In the genomic region with DNA sequence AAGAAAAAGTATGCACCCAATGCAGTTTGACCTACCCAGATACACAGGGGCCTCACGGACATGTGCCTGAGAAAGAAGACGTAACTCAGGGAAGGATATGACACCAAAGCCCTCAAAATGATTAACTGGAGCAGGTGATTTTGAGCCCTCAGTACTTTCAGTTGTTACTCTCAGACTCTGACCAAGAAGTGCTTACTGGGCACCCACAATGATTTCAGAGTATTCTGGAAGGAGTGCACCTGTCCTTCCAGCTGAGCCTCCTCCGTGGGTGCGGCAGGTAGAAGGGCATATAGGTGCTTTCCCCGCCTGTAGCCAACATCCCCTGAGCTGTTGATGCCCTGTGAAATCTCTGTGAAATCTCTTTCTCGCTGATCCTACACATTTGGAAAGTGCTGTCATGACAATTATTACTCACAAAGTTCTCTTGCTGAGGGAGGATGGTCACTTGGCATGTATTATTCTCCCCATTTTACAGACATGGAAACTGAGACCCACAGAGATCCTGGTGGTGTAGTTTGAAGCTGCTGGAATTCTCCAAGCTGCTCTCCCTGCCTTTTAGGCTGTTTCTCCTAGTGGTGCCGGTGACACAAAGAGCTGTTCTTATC, we compare ENCODE assay signal across 8 cellular contexts.
DNase-seq lines count a peak whose midpoint lies in the region; ATAC-seq lines count a peak whose summit lies in the region.

No MANE protein-coding gene starts in this region.

- H3K27me3 Mint-ChIP-seq in activated T-cell treated with anti-CD3 and anti-CD28 coated beads, Interleukin-2, amount 50 U/mL, for 24 hours, result no peaks in the 10 kb centered on the region
- peaks cover 14% of the 10 kb centered on the region for H3K27me3 Mint-ChIP-seq in activated T-helper 17 cell treated with anti-CD3 and anti-CD28 coated beads, Interleukin-2, amount 50 U/mL, for 72 hours
- H3K27me3 Mint-ChIP-seq in stimulated activated naive CD8-positive, alpha-beta T cell treated with anti-CD3 and anti-CD28 coated beads, Interleukin-15, amount 100 ng/mL, for 72 hours, result no peaks in the 10 kb centered on the region

- peaks cover 3% of the 10 kb centered on the region for H3K9me3 Mint-ChIP-seq in activated T-cell treated with anti-CD3 and anti-CD28 coated beads, Interleukin-2, amount 50 U/mL, for 24 hours
- H3K9me3 Mint-ChIP-seq in activated T-helper 17 cell treated with anti-CD3 and anti-CD28 coated beads, Interleukin-2, amount 50 U/mL, for 72 hours, result peaks cover 4% of the 10 kb centered on the region
- peaks cover 0 to 3% of the 10 kb centered on the region in 2 donors for H3K9me3 Mint-ChIP-seq in stimulated activated naive CD8-positive, alpha-beta T cell treated with anti-CD3 and anti-CD28 coated beads, Interleukin-15, amount 100 ng/mL, for 72 hours

- peak; percentile 68 for ATAC-seq in HG03066 (IDR thresholded peaks at IDR 0.05; ENCODE audit: low read depth, unreplicated experiment)
- peak; percentile 88 for ATAC-seq in activated T-helper 17 cell treated with anti-CD3 and anti-CD28 coated beads, Interleukin-2, amount 50 U/mL, for 72 hours (replicated peaks)
- ATAC-seq in stimulated activated naive CD8-positive, alpha-beta T cell treated with anti-CD3 and anti-CD28 coated beads, Interleukin-15, amount 100 ng/mL, for 72 hours, result peak; percentile 93

- peak overlapping the region; percentile 61 for H3K4me3 Mint-ChIP-seq in activated T-cell treated with anti-CD3 and anti-CD28 coated beads, Interleukin-2, amount 50 U/mL, for 24 hours
- peak overlapping the region; percentile 76 for H3K4me3 Mint-ChIP-seq in activated T-helper 17 cell treated with anti-CD3 and anti-CD28 coated beads, Interleukin-2, amount 50 U/mL, for 72 hours
- H3K4me3 Mint-ChIP-seq in stimulated activated naive CD8-positive, alpha-beta T cell treated with anti-CD3 and anti-CD28 coated beads, Interleukin-15, amount 100 ng/mL, for 72 hours, result peak overlapping the region; percentile 73 to 85

- peak overlapping the region; percentile 94 for H3K27ac Mint-ChIP-seq in activated T-cell treated with anti-CD3 and anti-CD28 coated beads, Interleukin-2, amount 50 U/mL, for 24 hours
- peak overlapping the region; percentile 87 for H3K27ac Mint-ChIP-seq in activated T-helper 17 cell treated with anti-CD3 and anti-CD28 coated beads, Interleukin-2, amount 50 U/mL, for 72 hours
- H3K27ac Mint-ChIP-seq in stimulated activated naive CD8-positive, alpha-beta T cell treated with anti-CD3 and anti-CD28 coated beads, Interleukin-15, amount 100 ng/mL, for 72 hours, result peak overlapping the region; percentile 92 to 96

- peaks cover 78% of the 10 kb centered on the region for H3K4me1 Mint-ChIP-seq in activated T-cell treated with anti-CD3 and anti-CD28 coated beads, Interleukin-2, amount 50 U/mL, for 24 hours (ENCODE audit: low read depth)
- H3K4me1 Mint-ChIP-seq in activated T-helper 17 cell treated with anti-CD3 and anti-CD28 coated beads, Interleukin-2, amount 50 U/mL, for 72 hours, result peaks cover 39% of the 10 kb centered on the region
- peaks cover 87% of the 10 kb centered on the region for H3K4me1 Mint-ChIP-seq in stimulated activated naive CD8-positive, alpha-beta T cell treated with anti-CD3 and anti-CD28 coated beads, Interleukin-15, amount 100 ng/mL, for 72 hours

- H3K36me3 Mint-ChIP-seq in activated T-cell treated with anti-CD3 and anti-CD28 coated beads, Interleukin-2, amount 50 U/mL, for 24 hours (ENCODE audit: low read depth), result no peaks in the 10 kb centered on the region
- H3K36me3 Mint-ChIP-seq in activated T-helper 17 cell treated with anti-CD3 and anti-CD28 coated beads, Interleukin-2, amount 50 U/mL, for 72 hours (ENCODE audit: low read depth), result no peaks in the 10 kb centered on the region

- peak; percentile 70 for DNase-seq in activated T-cell treated with anti-CD3 and anti-CD28 coated beads, Interleukin-2, amount 50 U/mL, for 24 hours
- no peak for DNase-seq in activated T-cell treated with anti-CD3 and anti-CD28 coated beads, Interleukin-2, amount 50 U/mL, for 1 hour
- DNase-seq in stimulated activated naive CD8-positive, alpha-beta T cell treated with anti-CD3 and anti-CD28 coated beads, Interleukin-15, amount 100 ng/mL, for 72 hours, result peak; percentile 64 to 91
- DNase-seq in NK-92 (lab: John Stamatoyannopoulos, UW; ENCODE audit: unreplicated experiment) (no peak), DMS53 treated with DMSO at 0.1 percent for 48 hours (lab: John Stamatoyannopoulos, UW; ENCODE audit: unreplicated experiment) (no peak), iPS-NIHi7 (ENCODE audit: extremely low spot score) (no peak)

Comparison
In these comparisons a context has a peak if more than half of its experiments do, and no peak if none do; other contexts are left out.
1. DNase-seq: peak in activated T-cell treated with anti-CD3 and anti-CD28 coated beads, Interleukin-2, amount 50 U/mL, for 24 hours (single experiment) and stimulated activated naive CD8-positive, alpha-beta T cell treated with anti-CD3 and anti-CD28 coated beads, Interleukin-15, amount 100 ng/mL, for 72 hours (2 of 2); none in activated T-cell treated with anti-CD3 and anti-CD28 coated beads, Interleukin-2, amount 50 U/mL, for 1 hour (single experiment), NK-92 (single experiment), DMS53 treated with DMSO at 0.1 percent for 48 hours (single experiment) and iPS-NIHi7 (single experiment).
2. Peak in every context shown above with its lines, with median percentiles within 50 percentile points of each other: H3K27ac Mint-ChIP-seq, H3K4me3 Mint-ChIP-seq and ATAC-seq.